ENCODE assay signal across 18 cellular contexts in genomic region chr1:2418791-2419320, GRCh38. TPM values are rescaled to one million over a fixed set of nuclear protein-coding genes. Genes with fewer than 3 reads are reported as not detected.
DNase-seq lines count a peak whose midpoint lies in the region; ATAC-seq and TF ChIP-seq lines count a peak whose summit lies in the region.
"Had no signal": no experiment of that assay in that cellular context is flagged by ENCODE, and none has a peak within 500 bp of the region (broad histone marks: within the 10 kb centered on the region; RNA-seq: fewer than 3 reads in every experiment).

No MANE protein-coding gene starts in this region.

- DNase-seq in activated CD4-positive, alpha-beta T cell treated with anti-CD3 and anti-CD28 coated beads, Interleukin-2, amount 10 ng/mL, durations not matched to agents 7 days and 5 days = no peak
- DNase-seq in activated CD4-positive, alpha-beta T cell treated with anti-CD3 and anti-CD28 coated beads, Interleukin-2, amount 50 U/mL, for 4 hours = no peak
- no peak for DNase-seq in Calu3
- no peak for DNase-seq in neural progenitor cell (ENCODE audit: low spot score)
- no peak for DNase-seq in NCI-H2196 (lab: John Stamatoyannopoulos, UW; ENCODE audit: unreplicated experiment)
- DNase-seq: CD4-positive, CD25-positive, alpha-beta regulatory T cell; DMS153; DMS79 treated with DMSO at 0.1 percent for 48 hours; EL; HCEC 1CT had no signal

- POLR2A ChIA-PET in activated CD4-positive, alpha-beta T cell treated with anti-CD3 and anti-CD28 coated beads, Interleukin-2, amount 10 ng/mL, durations not matched to agents 7 days and 5 days (lab: Charles Lee) = no interaction called here

- no peaks in the 10 kb centered on the region for H3K27me3 Mint-ChIP-seq in activated CD4-positive, alpha-beta T cell treated with anti-CD3 and anti-CD28 coated beads, Interleukin-2, amount 10 ng/mL, durations not matched to agents 7 days and 5 days
- no peaks in the 10 kb centered on the region for H3K27me3 Mint-ChIP-seq in Calu3 (ENCODE audit: unreplicated experiment)
- H3K27me3 Mint-ChIP-seq in activated T-helper 17 cell treated with anti-CD3 and anti-CD28 coated beads, Interleukin-2, amount 50 U/mL, for 72 hours = no peaks in the 10 kb centered on the region
- H3K27me3 Mint-ChIP-seq in neural progenitor cell (ENCODE audit: insufficient read depth, low read depth) = peaks cover 21% of the 10 kb centered on the region
- H3K27me3 Mint-ChIP-seq: CD4-positive, CD25-positive, alpha-beta regulatory T cell had no signal

- peaks cover 7% of the 10 kb centered on the region for H3K4me1 ChIP-seq in neural progenitor cell

- H2AFZ ChIP-seq in neural progenitor cell (replicated peaks) = no peak overlapping the region
- H2AFZ ChIP-seq: GM23338 had no signal

- no peak overlapping the region for H3K9ac ChIP-seq in neural progenitor cell
- H3K9ac ChIP-seq: BLaER1 had no signal

- BruUV-seq in Calu3 (replicated peaks; lab: Mats Ljungman, UMichigan) = no TSS peak

- H3K79me2 ChIP-seq in neural progenitor cell (ENCODE audit: low read depth) = no peaks in the 10 kb centered on the region

- H3K9me3 Mint-ChIP-seq in activated CD4-positive, alpha-beta T cell treated with anti-CD3 and anti-CD28 coated beads, Interleukin-2, amount 10 ng/mL, durations not matched to agents 7 days and 5 days = peaks cover 10% of the 10 kb centered on the region
- H3K9me3 Mint-ChIP-seq in Calu3 (ENCODE audit: low read depth, unreplicated experiment) = no peaks in the 10 kb centered on the region
- H3K9me3 Mint-ChIP-seq in activated T-helper 17 cell treated with anti-CD3 and anti-CD28 coated beads, Interleukin-2, amount 50 U/mL, for 72 hours = no peaks in the 10 kb centered on the region
- H3K9me3 Mint-ChIP-seq in neural progenitor cell = peaks cover 14% of the 10 kb centered on the region

- no peak for TF ChIP-seq CTCF in Calu3 (IDR thresholded peaks at IDR 0.05; ENCODE audit: unreplicated experiment)
- no peak for TF ChIP-seq CTCF in neural progenitor cell (IDR thresholded peaks at IDR 0.05)

- H3F3A ChIP-seq in neural progenitor cell (ENCODE audit: low read depth) = peaks cover 3% of the 10 kb centered on the region

- intact Hi-C loops in Calu3 (cut with micrococcal nuclease; ENCODE audit: unreplicated experiment) = no loop called here

- H3K4me3 ChIP-seq in neural progenitor cell = no peak overlapping the region
- H3K4me3 ChIP-seq: BLaER1, GM23338 had no signal

- no peak for ATAC-seq in activated T-helper 17 cell treated with anti-CD3 and anti-CD28 coated beads, Interleukin-2, amount 50 U/mL, for 72 hours (replicated peaks)
- ATAC-seq in HG02759 (IDR thresholded peaks at IDR 0.05; ENCODE audit: unreplicated experiment) (no peak), HG02763 (IDR thresholded peaks at IDR 0.05; ENCODE audit: unreplicated experiment) (no peak)
- ATAC-seq: GM23338 had no signal

- CTCF ChIA-PET in activated CD4-positive, alpha-beta T cell treated with anti-CD3 and anti-CD28 coated beads, Interleukin-2, amount 10 ng/mL, durations not matched to agents 7 days and 5 days (lab: Charles Lee) = no interaction called here
- CTCF ChIA-PET in Calu3 (lab: Charles Lee) = no interaction called here

- no peaks in the 10 kb centered on the region for H3K36me3 ChIP-seq in neural progenitor cell
- H3K36me3 ChIP-seq: BLaER1 had no signal

- H4K20me1 ChIP-seq in neural progenitor cell (ENCODE audit: low read depth) = no peaks in the 10 kb centered on the region
- H4K20me1 ChIP-seq: BLaER1 had no signal

- H3K4me3 Mint-ChIP-seq in activated CD4-positive, alpha-beta T cell treated with anti-CD3 and anti-CD28 coated beads, Interleukin-2, amount 10 ng/mL, durations not matched to agents 7 days and 5 days = no peak overlapping the region
- H3K4me3 Mint-ChIP-seq in Calu3 (ENCODE audit: low read depth, unreplicated experiment) (peak overlapping the region; percentile 14), neural progenitor cell (no peak overlapping the region)
- H3K4me3 Mint-ChIP-seq in activated T-helper 17 cell treated with anti-CD3 and anti-CD28 coated beads, Interleukin-2, amount 50 U/mL, for 72 hours = no peak overlapping the region
- H3K4me3 Mint-ChIP-seq: GM23338, IgD-negative memory B cell had no signal

- no peak overlapping the region for H3K4me2 ChIP-seq in neural progenitor cell
- H3K4me2 ChIP-seq: BLaER1, GM23338 had no signal

- peaks cover 34% of the 10 kb centered on the region for H3K4me1 Mint-ChIP-seq in activated CD4-positive, alpha-beta T cell treated with anti-CD3 and anti-CD28 coated beads, Interleukin-2, amount 10 ng/mL, durations not matched to agents 7 days and 5 days
- H3K4me1 Mint-ChIP-seq in Calu3 (ENCODE audit: low read depth, unreplicated experiment) (peaks cover 24% of the 10 kb centered on the region), neural progenitor cell (peaks cover 12% of the 10 kb centered on the region)
- peaks cover 22% of the 10 kb centered on the region for H3K4me1 Mint-ChIP-seq in activated T-helper 17 cell treated with anti-CD3 and anti-CD28 coated beads, Interleukin-2, amount 50 U/mL, for 72 hours

- no peaks in the 10 kb centered on the region for H3K9me3 ChIP-seq in neural progenitor cell (ENCODE audit: low read depth)

- H3K27me3 ChIP-seq in neural progenitor cell = peaks cover 48% of the 10 kb centered on the region

- H3K36me3 Mint-ChIP-seq in activated CD4-positive, alpha-beta T cell treated with anti-CD3 and anti-CD28 coated beads, Interleukin-2, amount 10 ng/mL, durations not matched to agents 7 days and 5 days (ENCODE audit: low read depth) = peaks cover 4% of the 10 kb centered on the region
- H3K36me3 Mint-ChIP-seq in Calu3 (ENCODE audit: insufficient read depth, unreplicated experiment) = peaks cover 25% of the 10 kb centered on the region
- H3K36me3 Mint-ChIP-seq in activated T-helper 17 cell treated with anti-CD3 and anti-CD28 coated beads, Interleukin-2, amount 50 U/mL, for 72 hours (ENCODE audit: low read depth) = peaks cover 5% of the 10 kb centered on the region
- no peaks in the 10 kb centered on the region for H3K36me3 Mint-ChIP-seq in neural progenitor cell
- H3K36me3 Mint-ChIP-seq: CD4-positive, CD25-positive, alpha-beta regulatory T cell; IgD-negative memory B cell had no signal

- no peak overlapping the region for H3K27ac ChIP-seq in neural progenitor cell
- H3K27ac ChIP-seq: 22Rv1, BLaER1 had no signal

- H3K27ac Mint-ChIP-seq in activated CD4-positive, alpha-beta T cell treated with anti-CD3 and anti-CD28 coated beads, Interleukin-2, amount 10 ng/mL, durations not matched to agents 7 days and 5 days = peak overlapping the region; percentile 62
- no peak overlapping the region for H3K27ac Mint-ChIP-seq in Calu3 (ENCODE audit: unreplicated experiment)
- H3K27ac Mint-ChIP-seq in activated T-helper 17 cell treated with anti-CD3 and anti-CD28 coated beads, Interleukin-2, amount 50 U/mL, for 72 hours = peak overlapping the region; percentile 38
- peak overlapping the region; percentile 77 for H3K27ac Mint-ChIP-seq in neural progenitor cell
- H3K27ac Mint-ChIP-seq: GM23338 had no signal

RNA-seq across cellular contexts. Expression of gene PEX10, which starts 6.5 kb away (rescaled TPM):
- total RNA-seq in activated CD4-positive, alpha-beta T cell treated with anti-CD3 and anti-CD28 coated beads, Interleukin-2, amount 10 ng/mL, durations not matched to agents 7 days and 5 days = 10 to 100 TPM in 1 of 2 experiments, 1 to 10 TPM in 1; 9.2 to 10.3 TPM
- total RNA-seq in Calu3 (2022) (22.3 and 24.0 TPM in 2 replicates), neural progenitor cell (ENCODE audit: low replicate concordance) (15.1 and 39.3 TPM in 2 replicates)
- total RNA-seq in activated T-helper 17 cell treated with anti-CD3 and anti-CD28 coated beads, Interleukin-2, amount 50 U/mL, for 72 hours = 10 to 100 TPM; 10.0 to 13.1 TPM

RNA-seq across cellular contexts. Expression of gene RER1, which starts 27.2 kb away (rescaled TPM):
- 100 to 1,000 TPM; 156 to 159 TPM for total RNA-seq in activated CD4-positive, alpha-beta T cell treated with anti-CD3 and anti-CD28 coated beads, Interleukin-2, amount 10 ng/mL, durations not matched to agents 7 days and 5 days
- 118 and 120 TPM in 2 replicates for total RNA-seq in Calu3 (2022)
- total RNA-seq in activated T-helper 17 cell treated with anti-CD3 and anti-CD28 coated beads, Interleukin-2, amount 50 U/mL, for 72 hours = 100 to 1,000 TPM; 120 to 180 TPM
- total RNA-seq in neural progenitor cell (ENCODE audit: low replicate concordance) = 39.1 and 42.5 TPM in 2 replicates

RNA-seq across cellular contexts. Expression of gene MORN1, which starts 27.5 kb away (rescaled TPM):
- 1 to 10 TPM; 6.7 to 8.1 TPM for total RNA-seq in activated CD4-positive, alpha-beta T cell treated with anti-CD3 and anti-CD28 coated beads, Interleukin-2, amount 10 ng/mL, durations not matched to agents 7 days and 5 days
- total RNA-seq in Calu3 (2022) = 23.2 and 25.9 TPM in 2 replicates
- total RNA-seq in activated T-helper 17 cell treated with anti-CD3 and anti-CD28 coated beads, Interleukin-2, amount 50 U/mL, for 72 hours = 1 to 10 TPM; 4.4 to 5.3 TPM
- total RNA-seq in neural progenitor cell (ENCODE audit: low replicate concordance) = 7.0 and 15.5 TPM in 2 replicates

RNA-seq across cellular contexts. Expression of gene PLCH2, which starts 57.2 kb away (rescaled TPM):
- total RNA-seq in activated CD4-positive, alpha-beta T cell treated with anti-CD3 and anti-CD28 coated beads, Interleukin-2, amount 10 ng/mL, durations not matched to agents 7 days and 5 days = 10 to 100 TPM; 16.7 to 21.1 TPM
- 3.1 and 4.1 TPM in 2 replicates for total RNA-seq in Calu3 (2022)
- total RNA-seq in activated T-helper 17 cell treated with anti-CD3 and anti-CD28 coated beads, Interleukin-2, amount 50 U/mL, for 72 hours = 10 to 100 TPM in 1 of 2 donors, 1 to 10 TPM in 1; 3.4 to 28.1 TPM
- total RNA-seq in neural progenitor cell (ENCODE audit: low replicate concordance) = 0.54 and 2.0 TPM in 2 replicates
- total RNA-seq: A673 had no signal
